Comparison of ENCODE assay signal across 1 cellular context in the genomic region with DNA sequence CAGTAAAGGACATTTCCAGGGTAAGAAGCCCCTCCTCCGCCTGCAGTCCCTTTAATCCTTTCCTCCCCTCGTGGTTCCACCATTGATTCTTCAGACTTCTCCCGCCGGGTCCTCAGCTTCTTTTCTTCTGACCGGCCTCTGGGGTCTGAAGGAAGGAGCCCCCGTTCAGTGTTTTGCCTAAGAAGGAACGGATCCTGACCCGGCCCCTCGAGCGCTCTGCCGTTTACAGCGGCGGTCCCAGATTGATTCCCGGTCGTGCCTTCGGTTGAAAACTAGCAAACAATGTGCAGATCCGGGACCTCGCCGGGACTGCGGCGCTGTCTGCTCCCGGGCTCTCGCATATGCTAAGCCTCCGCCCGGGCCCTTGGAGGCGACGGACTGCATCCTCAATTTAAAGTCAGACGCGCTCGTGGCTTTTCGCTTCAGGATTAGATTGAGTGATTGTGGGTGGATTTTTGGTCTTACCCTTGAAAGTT.
A peak's percentile ranks its signal among the peaks of the same experiment; 100 is the strongest.
TF ChIP-seq lines count a peak whose summit lies in the region.

No MANE protein-coding gene starts in this region.

TF ChIP-seq in K562, 482 proteins besides CTCF, POLR2A, EP300 and RAD21 (continued from another document and continues in another):
- no peak for TF ChIP-seq TCF3 (CRISPR knock-in tag; IDR thresholded peaks at IDR 0.05)
- TF ChIP-seq FOXK2 (conservative IDR thresholded peaks at IDR 0.05 in 1 of 2, IDR thresholded peaks at IDR 0.05 in 1 of 2; ENCODE audit: low read depth in 2 of 2): 0 out of 4 replicates have a peak, but pooled peaks of 1 of the 2 experiments have one; percentile 6
- TF ChIP-seq, protein P1, sequence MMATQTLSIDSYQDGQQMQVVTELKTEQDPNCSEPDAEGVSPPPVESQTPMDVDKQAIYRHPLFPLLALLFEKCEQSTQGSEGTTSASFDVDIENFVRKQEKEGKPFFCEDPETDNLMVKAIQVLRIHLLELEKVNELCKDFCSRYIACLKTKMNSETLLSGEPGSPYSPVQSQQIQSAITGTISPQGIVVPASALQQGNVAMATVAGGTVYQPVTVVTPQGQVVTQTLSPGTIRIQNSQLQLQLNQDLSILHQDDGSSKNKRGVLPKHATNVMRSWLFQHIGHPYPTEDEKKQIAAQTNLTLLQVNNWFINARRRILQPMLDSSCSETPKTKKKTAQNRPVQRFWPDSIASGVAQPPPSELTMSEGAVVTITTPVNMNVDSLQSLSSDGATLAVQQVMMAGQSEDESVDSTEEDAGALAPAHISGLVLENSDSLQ (IDR thresholded peaks at IDR 0.05): no peak
- no peak for TF ChIP-seq ZNF57 (CRISPR knock-in tag; IDR thresholded peaks at IDR 0.05)
- no peak for TF ChIP-seq HMGN3 (IDR thresholded peaks at IDR 0.05; ENCODE audit: borderline replicate concordance, extremely low read depth, insufficient read length, low read depth, low read length)
- TF ChIP-seq FOXM1 (IDR thresholded peaks at IDR 0.05; ENCODE audit: low read depth): 0 out of 2 replicates have a peak, but pooled peaks have one; percentile 4
- TF ChIP-seq FOXM1 (CRISPR knock-in tag; IDR thresholded peaks at IDR 0.05; ENCODE audit: low read depth): no peak
- TF ChIP-seq NONO (IDR thresholded peaks at IDR 0.05; ENCODE audit: low read depth in 2 of 2, low read length in 1 of 2): no peak
- no peak for TF ChIP-seq SMARCA4 (IDR thresholded peaks at IDR 0.05)
- no peak for TF ChIP-seq HDAC6 (IDR thresholded peaks at IDR 0.05; ENCODE audit: low read depth, low read length)
- TF ChIP-seq BRD4 (IDR thresholded peaks at IDR 0.05): 0 out of 2 replicates have a peak, but pooled peaks have one; percentile 76
- TF ChIP-seq NCOA6 (IDR thresholded peaks at IDR 0.05): no peak
- TF ChIP-seq E2F5 (CRISPR knock-in tag; IDR thresholded peaks at IDR 0.05): no peak
- TF ChIP-seq ZNF584 (CRISPR knock-in tag; IDR thresholded peaks at IDR 0.05; ENCODE audit: low read depth): no peak
- TF ChIP-seq COPS2 (conservative IDR thresholded peaks at IDR 0.05): no peak
- TF ChIP-seq NKRF (IDR thresholded peaks at IDR 0.05; ENCODE audit: borderline replicate concordance): no peak; the same call in none of the 2 replicates
- TF ChIP-seq SIRT6 (IDR thresholded peaks at IDR 0.05; ENCODE audit: low read depth, low read length): no peak
- TF ChIP-seq, protein P2, sequence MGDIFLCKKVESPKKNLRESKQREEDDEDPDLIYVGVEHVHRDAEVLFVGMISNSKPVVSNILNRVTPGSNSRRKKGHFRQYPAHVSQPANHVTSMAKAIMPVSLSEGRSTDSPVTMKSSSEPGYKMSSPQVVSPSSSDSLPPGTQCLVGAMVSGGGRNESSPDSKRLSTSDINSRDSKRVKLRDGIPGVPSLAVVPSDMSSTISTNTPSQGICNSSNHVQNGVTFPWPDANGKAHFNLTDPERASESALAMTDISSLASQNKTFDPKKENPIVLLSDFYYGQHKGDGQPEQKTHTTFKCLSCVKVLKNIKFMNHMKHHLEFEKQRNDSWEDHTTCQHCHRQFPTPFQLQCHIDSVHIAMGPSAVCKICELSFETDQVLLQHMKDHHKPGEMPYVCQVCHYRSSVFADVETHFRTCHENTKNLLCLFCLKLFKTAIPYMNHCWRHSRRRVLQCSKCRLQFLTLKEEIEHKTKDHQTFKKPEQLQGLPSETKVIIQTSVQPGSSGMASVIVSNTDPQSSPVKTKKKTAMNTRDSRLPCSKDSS (IDR thresholded peaks at IDR 0.05; ENCODE audit: low read depth, partially characterized antibody): no peak
- no peak for TF ChIP-seq ZNF133 (CRISPR knock-in tag; IDR thresholded peaks at IDR 0.05)
- no peak for TF ChIP-seq NCOA2 (IDR thresholded peaks at IDR 0.05; ENCODE audit: partially characterized antibody in 2 of 2)
- TF ChIP-seq, protein P3, sequence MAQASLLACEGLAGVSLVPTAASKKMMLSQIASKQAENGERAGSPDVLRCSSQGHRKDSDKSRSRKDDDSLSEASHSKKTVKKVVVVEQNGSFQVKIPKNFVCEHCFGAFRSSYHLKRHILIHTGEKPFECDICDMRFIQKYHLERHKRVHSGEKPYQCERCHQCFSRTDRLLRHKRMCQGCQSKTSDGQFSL (CRISPR knock-in tag; IDR thresholded peaks at IDR 0.05): no peak
- TF ChIP-seq, protein P3 (tag; IDR thresholded peaks at IDR 0.05): no peak
- no peak for TF ChIP-seq ZNF280B (CRISPR knock-in tag; IDR thresholded peaks at IDR 0.05)
- no peak for TF ChIP-seq ZBTB34 (CRISPR knock-in tag; IDR thresholded peaks at IDR 0.05)
- TF ChIP-seq ZC3H4 (CRISPR knock-in tag; IDR thresholded peaks at IDR 0.05; ENCODE audit: borderline replicate concordance): no peak
- TF ChIP-seq ZNF184 (CRISPR knock-in tag; IDR thresholded peaks at IDR 0.05): no peak
- TF ChIP-seq CREB3L1 (IDR thresholded peaks at IDR 0.05; ENCODE audit: borderline replicate concordance, low read depth): no peak
- TF ChIP-seq ZBTB1 (CRISPR knock-in tag; IDR thresholded peaks at IDR 0.05; ENCODE audit: borderline replicate concordance, low read depth): no peak
- no peak for TF ChIP-seq ZKSCAN1 (IDR thresholded peaks at IDR 0.05; ENCODE audit: low read depth, low read length)
- TF ChIP-seq KDM5B (IDR thresholded peaks at IDR 0.05; ENCODE audit: insufficient replicate concordance, low read depth, low read length): peak; percentile 20
- TF ChIP-seq TAF9B (IDR thresholded peaks at IDR 0.05; ENCODE audit: partially characterized antibody): peak; percentile 44
- no peak for TF ChIP-seq JUN (IDR thresholded peaks at IDR 0.05; ENCODE audit: borderline replicate concordance, low read depth, low read length)
- no peak for TF ChIP-seq JUN (CRISPR knock-in tag; IDR thresholded peaks at IDR 0.05; ENCODE audit: borderline replicate concordance)
- TF ChIP-seq GATAD2B (IDR thresholded peaks at IDR 0.05; ENCODE audit: borderline replicate concordance): no peak
- TF ChIP-seq ZNF707 (CRISPR knock-in tag; conservative IDR thresholded peaks at IDR 0.05): no peak
- TF ChIP-seq HDAC3 (IDR thresholded peaks at IDR 0.05; ENCODE audit: borderline replicate concordance, partially characterized antibody): peak; percentile 32
- no peak for TF ChIP-seq ZNF217 (CRISPR knock-in tag; IDR thresholded peaks at IDR 0.05)
- no peak for TF ChIP-seq U2AF2 (optimal IDR thresholded peaks at IDR 0.05; ENCODE audit: low read depth, low read length)
- no peak for TF ChIP-seq XRCC4 (IDR thresholded peaks at IDR 0.05; ENCODE audit: extremely low read depth, insufficient read depth, insufficient read length)
- no peak for TF ChIP-seq PHF20 (IDR thresholded peaks at IDR 0.05; ENCODE audit: partially characterized antibody)
- TF ChIP-seq HNRNPL (IDR thresholded peaks at IDR 0.05; ENCODE audit: low read depth, low read length): no peak
- no peak for TF ChIP-seq CREB5 (CRISPR knock-in tag; IDR thresholded peaks at IDR 0.05)
- TF ChIP-seq FOSL1 (tag; conservative IDR thresholded peaks at IDR 0.05): no peak
- peak; percentile 57 to 76 for TF ChIP-seq UBTF (IDR thresholded peaks at IDR 0.05; ENCODE audit: borderline replicate concordance in 1 of 2, low read depth in 2 of 2, low read length in 2 of 2)
- no peak for TF ChIP-seq RHOXF2B (CRISPR knock-in tag; conservative IDR thresholded peaks at IDR 0.05)
- TF ChIP-seq NFE2 (IDR thresholded peaks at IDR 0.05; ENCODE audit: low read depth): no peak
- no peak for TF ChIP-seq XRCC3 (IDR thresholded peaks at IDR 0.05)
